ENCODE assay signal across 16 cellular contexts in genomic region chr11:36446135-36446534, GRCh38.
DNase-seq lines count a peak whose midpoint lies in the region; ATAC-seq and TF ChIP-seq lines count a peak whose summit lies in the region.
"Had no signal": no experiment of that assay in that cellular context is flagged by ENCODE, and none has a peak within 500 bp of the region (broad histone marks: within the 10 kb centered on the region; RNA-seq: fewer than 3 reads in every experiment).

No MANE protein-coding gene starts in this region.

- H2AK5ac ChIP-seq in neuronal stem cell (ENCODE audit: low read depth, low read length): peak overlapping the region; percentile 27

- H3K23ac ChIP-seq in neuronal stem cell (ENCODE audit: low read depth, low read length, poor library complexity): no peak overlapping the region

- no peak overlapping the region for H3K27ac ChIP-seq in neuronal stem cell (replicated peaks; ENCODE audit: low read length)
- H3K27ac ChIP-seq in caudate nucleus (ENCODE audit: low read depth, low read length): no peak overlapping the region
- H3K27ac ChIP-seq: 22Rv1, BLaER1 had no signal

- no peak overlapping the region for H3K4me3 Mint-ChIP-seq in activated T-cell treated with anti-CD3 and anti-CD28 coated beads, Interleukin-2, amount 50 U/mL, for 72 hours
- H3K4me3 Mint-ChIP-seq in endothelial cell (ENCODE audit: unreplicated experiment): peak overlapping the region; percentile 30
- H3K4me3 Mint-ChIP-seq in activated CD8-positive, alpha-beta T cell treated with anti-CD3 and anti-CD28 coated beads, Interleukin-2, amount 10 ng/mL, durations not matched to agents 7 days and 5 days: no peak overlapping the region
- H3K4me3 Mint-ChIP-seq: CD14-positive monocyte; CD4-positive, alpha-beta memory T cell; GM23338 had no signal

- no peak overlapping the region for H3K9ac ChIP-seq in neuronal stem cell (ENCODE audit: low read depth, low read length, poor library complexity)
- H3K9ac ChIP-seq: BLaER1 had no signal

- peak overlapping the region; percentile 49 for H2BK5ac ChIP-seq in neuronal stem cell (ENCODE audit: low read length)

- peak overlapping the region; percentile 73 for H3K18ac ChIP-seq in neuronal stem cell (ENCODE audit: low read length)

- H2BK15ac ChIP-seq in neuronal stem cell (ENCODE audit: low read length): no peak overlapping the region

- peaks cover 2 to 9% of the 10 kb centered on the region in 2 donors for H3K9me3 ChIP-seq in neuronal stem cell (replicated peaks in 1 of 2; ENCODE audit: control insufficient read depth in 2 of 2, insufficient read depth in 1 of 2, low read depth in 1 of 2, low read length in 2 of 2)

- H4K91ac ChIP-seq in neuronal stem cell (ENCODE audit: low read depth, low read length, poor library complexity): no peak overlapping the region

- no CpG with 5 or more reads among the region's 7 CpGs for WGBS in neuronal stem cell (ENCODE audit: extremely low coverage in 2 of 2, insufficient read length in 2 of 2, insufficient replicate concordance in 1 of 2), 2 donors

- H2AFZ ChIP-seq in neuronal stem cell (ENCODE audit: low read length): no peak overlapping the region
- H2AFZ ChIP-seq: GM23338 had no signal

- no peaks in the 10 kb centered on the region for H3K9me3 Mint-ChIP-seq in activated T-cell treated with anti-CD3 and anti-CD28 coated beads, Interleukin-2, amount 50 U/mL, for 72 hours
- H3K9me3 Mint-ChIP-seq in endothelial cell (ENCODE audit: unreplicated experiment): no peaks in the 10 kb centered on the region
- peaks cover under 1% of the 10 kb centered on the region for H3K9me3 Mint-ChIP-seq in activated CD8-positive, alpha-beta T cell treated with anti-CD3 and anti-CD28 coated beads, Interleukin-2, amount 10 ng/mL, durations not matched to agents 7 days and 5 days (ENCODE audit: insufficient read depth)
- H3K9me3 Mint-ChIP-seq: CD14-positive monocyte had no signal

- H3K4me1 ChIP-seq in neuronal stem cell (ENCODE audit: control insufficient read depth in 2 of 2, insufficient read depth in 1 of 2, low read depth in 1 of 2, low read length in 2 of 2): peaks cover 0 to 27% of the 10 kb centered on the region in 2 donors

- CTCF ChIA-PET in activated CD8-positive, alpha-beta T cell treated with anti-CD3 and anti-CD28 coated beads, Interleukin-2, amount 10 ng/mL, durations not matched to agents 7 days and 5 days (lab: Charles Lee): interaction anchor here (1.5 kb wide), 1 partner anchor 93 kb away, joined by 6 read pairs; no protein-coding TSS in a partner anchor

- H2BK12ac ChIP-seq in neuronal stem cell (ENCODE audit: low read length): peak overlapping the region; percentile 99

- peaks cover 16% of the 10 kb centered on the region for H3K27me3 Mint-ChIP-seq in activated T-cell treated with anti-CD3 and anti-CD28 coated beads, Interleukin-2, amount 50 U/mL, for 72 hours (ENCODE audit: low read depth)
- H3K27me3 Mint-ChIP-seq in endothelial cell (ENCODE audit: unreplicated experiment): peaks cover 10% of the 10 kb centered on the region
- H3K27me3 Mint-ChIP-seq in activated CD8-positive, alpha-beta T cell treated with anti-CD3 and anti-CD28 coated beads, Interleukin-2, amount 10 ng/mL, durations not matched to agents 7 days and 5 days (ENCODE audit: low read depth): peaks cover 17% of the 10 kb centered on the region
- H3K27me3 Mint-ChIP-seq: CD4-positive, alpha-beta memory T cell had no signal

- no peaks in the 10 kb centered on the region for H3K79me1 ChIP-seq in neuronal stem cell (ENCODE audit: low read depth, low read length)

- no peak overlapping the region for H4K8ac ChIP-seq in neuronal stem cell (ENCODE audit: low read depth, low read length)

- no peak overlapping the region for H3K4me2 ChIP-seq in neuronal stem cell (ENCODE audit: insufficient read depth, low read length, poor library complexity, severe bottlenecking)
- H3K4me2 ChIP-seq: BLaER1, GM23338 had no signal

- H2BK120ac ChIP-seq in neuronal stem cell (ENCODE audit: low read depth, low read length): peak overlapping the region; percentile 30

- no peak for DNase-seq in activated T-cell treated with anti-CD3 and anti-CD28 coated beads, Interleukin-2, amount 50 U/mL, for 72 hours
- DNase-seq in activated T-cell treated with anti-CD3 and anti-CD28 coated beads for 4 hours (no peak), endothelial cell (ENCODE audit: low spot score) (no peak), neuronal stem cell (ENCODE audit: low spot score) (no peak), caudate nucleus (lab: John Stamatoyannopoulos, UW) (no peak)
- DNase-seq in activated CD8-positive, alpha-beta T cell treated with anti-CD3 and anti-CD28 coated beads, Interleukin-2, amount 10 ng/mL, durations not matched to agents 7 days and 5 days: no peak
- DNase-seq: CD4-positive, alpha-beta memory T cell; DMS153; DMS79; GDM1; HCEC 1CT had no signal

- H3K14ac ChIP-seq in neuronal stem cell (ENCODE audit: low read length): no peak overlapping the region

- H3K4ac ChIP-seq in neuronal stem cell (ENCODE audit: low read length): peak overlapping the region; percentile 13

- no peaks in the 10 kb centered on the region for H3K27me3 ChIP-seq in neuronal stem cell (ENCODE audit: control insufficient read depth in 3 of 3, insufficient read depth in 3 of 3, low read depth in 1 of 3, low read length in 3 of 3)
- H3K27me3 ChIP-seq: BLaER1 had no signal

- no peak for ATAC-seq in activated T-cell treated with anti-CD3 and anti-CD28 coated beads, Interleukin-2, amount 50 U/mL, for 72 hours (replicated peaks in 1 of 2)
- ATAC-seq in activated CD8-positive, alpha-beta T cell treated with anti-CD3 and anti-CD28 coated beads, Interleukin-2, amount 10 ng/mL, durations not matched to agents 7 days and 5 days: no peak
- ATAC-seq in HG03139 (IDR thresholded peaks at IDR 0.05; ENCODE audit: unreplicated experiment): no peak
- ATAC-seq: GM23338 had no signal

- H3K4me3 ChIP-seq in neuronal stem cell (ENCODE audit: low read length in 2 of 2): no peak overlapping the region
- H3K4me3 ChIP-seq: BLaER1, GM23338 had no signal

- H3K36me3 Mint-ChIP-seq in activated T-cell treated with anti-CD3 and anti-CD28 coated beads, Interleukin-2, amount 50 U/mL, for 72 hours (ENCODE audit: insufficient read depth in 2 of 2): peaks cover 3 to 6% of the 10 kb centered on the region in 2 donors
- peaks cover 73% of the 10 kb centered on the region for H3K36me3 Mint-ChIP-seq in endothelial cell (ENCODE audit: low read depth, unreplicated experiment)
- H3K36me3 Mint-ChIP-seq in activated CD8-positive, alpha-beta T cell treated with anti-CD3 and anti-CD28 coated beads, Interleukin-2, amount 10 ng/mL, durations not matched to agents 7 days and 5 days (ENCODE audit: low read depth): no peaks in the 10 kb centered on the region

- POLR2A ChIA-PET in activated CD8-positive, alpha-beta T cell treated with anti-CD3 and anti-CD28 coated beads, Interleukin-2, amount 10 ng/mL, durations not matched to agents 7 days and 5 days (lab: Charles Lee): no interaction called here

- peaks cover 29% of the 10 kb centered on the region for H3K4me1 Mint-ChIP-seq in activated T-cell treated with anti-CD3 and anti-CD28 coated beads, Interleukin-2, amount 50 U/mL, for 72 hours (ENCODE audit: low read depth)
- H3K4me1 Mint-ChIP-seq in endothelial cell (ENCODE audit: unreplicated experiment): peaks cover 24% of the 10 kb centered on the region
- H3K4me1 Mint-ChIP-seq in activated CD8-positive, alpha-beta T cell treated with anti-CD3 and anti-CD28 coated beads, Interleukin-2, amount 10 ng/mL, durations not matched to agents 7 days and 5 days (ENCODE audit: low read depth): peaks cover 17% of the 10 kb centered on the region

- H3K36me3 ChIP-seq in neuronal stem cell (replicated peaks in 1 of 2; ENCODE audit: control insufficient read depth in 2 of 2, insufficient read depth in 2 of 2, low read length in 2 of 2): peaks cover 14 to 92% of the 10 kb centered on the region in 2 donors

- H3K27ac Mint-ChIP-seq in activated T-cell treated with anti-CD3 and anti-CD28 coated beads, Interleukin-2, amount 50 U/mL, for 72 hours: peak overlapping the region; percentile 47
- H3K27ac Mint-ChIP-seq in endothelial cell (ENCODE audit: unreplicated experiment): no peak overlapping the region
- no peak overlapping the region for H3K27ac Mint-ChIP-seq in activated CD8-positive, alpha-beta T cell treated with anti-CD3 and anti-CD28 coated beads, Interleukin-2, amount 10 ng/mL, durations not matched to agents 7 days and 5 days
- H3K27ac Mint-ChIP-seq: CD14-positive monocyte, GM23338 had no signal

- no peak for TF ChIP-seq CTCF in endothelial cell (IDR thresholded peaks at IDR 0.05; ENCODE audit: unreplicated experiment)
